10 cellular contexts compared by ENCODE assay signal in genomic region chr11:32435152-32435480, GRCh38. TPM values are rescaled to one million over a fixed set of nuclear protein-coding genes. Genes with fewer than 3 reads are reported as not detected.
DNase-seq lines count a peak whose midpoint lies in the region; ATAC-seq and TF ChIP-seq lines count a peak whose summit lies in the region.
"Had no signal": no experiment of that assay in that cellular context is flagged by ENCODE, and none has a peak within 500 bp of the region (broad histone marks: within the 10 kb centered on the region; RNA-seq: fewer than 3 reads in every experiment).

No MANE protein-coding gene starts in this region.

- H3K4me1 ChIP-seq in right atrium auricular region (peaks cover 0 to 37% of the 10 kb centered on the region in 2 donors), smooth muscle cell (ENCODE audit: low read depth) (peaks cover 18% of the 10 kb centered on the region)
- H3K4me1 ChIP-seq: pancreas had no signal

- H3K9me3 ChIP-seq in right atrium auricular region = no peaks in the 10 kb centered on the region
- H3K9me3 ChIP-seq in smooth muscle cell (replicated peaks; ENCODE audit: low read depth) = no peaks in the 10 kb centered on the region
- H3K9me3 ChIP-seq: pancreas had no signal

- 0% methylated on average over 19 of the region's 33 CpGs for WGBS in smooth muscle cell (ENCODE audit: low lambda C conversion rate)

- peaks cover 31 to 39% of the 10 kb centered on the region in 2 donors for H3K27me3 ChIP-seq in right atrium auricular region
- peaks cover 100% of the 10 kb centered on the region for H3K27me3 ChIP-seq in smooth muscle cell (ENCODE audit: low read depth)

- no peak overlapping the region for H2AFZ ChIP-seq in smooth muscle cell (ENCODE audit: low read depth)

- H3K4me3 ChIP-seq in right atrium auricular region (peak overlapping the region; percentile 35 to 61), smooth muscle cell (peak overlapping the region; percentile 26)

- ATAC-seq in GM21515 (IDR thresholded peaks at IDR 0.05; ENCODE audit: unreplicated experiment) (no peak), GM21529 (IDR thresholded peaks at IDR 0.05; ENCODE audit: unreplicated experiment) (no peak)

- H3F3A ChIP-seq in smooth muscle cell (ENCODE audit: low read depth) = no peaks in the 10 kb centered on the region

- H3K4me2 ChIP-seq in smooth muscle cell = peak overlapping the region; percentile 74

- H4K20me1 ChIP-seq in smooth muscle cell (ENCODE audit: low read depth) = no peaks in the 10 kb centered on the region

- no peak overlapping the region for H3K9ac ChIP-seq in smooth muscle cell (ENCODE audit: low read depth)

- H3K79me2 ChIP-seq in smooth muscle cell (ENCODE audit: low read depth) = no peaks in the 10 kb centered on the region

- H3K27ac ChIP-seq in right atrium auricular region (peak overlapping the region; percentile 72 to 83), smooth muscle cell (ENCODE audit: low read depth) (no peak overlapping the region)
- H3K27ac ChIP-seq: pancreas had no signal

- DNase-seq in DMS 273 (lab: John Stamatoyannopoulos, UW; ENCODE audit: unreplicated experiment) (peak; percentile 63), DMS 273 treated with DMSO at 0.1 percent for 48 hours (lab: John Stamatoyannopoulos, UW) (no peak), RPMI7951 (ENCODE audit: low read depth) (peak; percentile 39), right atrium auricular region (ENCODE audit: low spot score) (no peak), smooth muscle cell (lab: John Stamatoyannopoulos, UW; ENCODE audit: unreplicated experiment) (no peak), COR-L47 (lab: John Stamatoyannopoulos, UW) (no peak)
- DNase-seq: NCI-H1436, pancreas had no signal

- H3K36me3 ChIP-seq in right atrium auricular region = no peaks in the 10 kb centered on the region
- H3K36me3 ChIP-seq in smooth muscle cell (ENCODE audit: low read depth) = no peaks in the 10 kb centered on the region
- H3K36me3 ChIP-seq: pancreas had no signal

- TF ChIP-seq CTCF in right atrium auricular region (IDR thresholded peaks at IDR 0.05) (no peak), smooth muscle cell (IDR thresholded peaks at IDR 0.05; ENCODE audit: borderline replicate concordance, insufficient read depth, poor library complexity, severe bottlenecking) (no peak)

RNA-seq across cellular contexts. Expression of gene WT1, which starts 0.2 kb away (rescaled TPM):
- total RNA-seq in RPMI7951 (2014; rRNA removed; shearing (Covaris generic)) = 7.8 and 11.5 TPM in 2 replicates
- total RNA-seq in right atrium auricular region = 10 to 100 TPM in 1 of 2 donors, 1 to 10 TPM in 1; 8.1 to 10.6 TPM
- total RNA-seq in smooth muscle cell = not detected in 2 replicates
- not detected in 2 replicates for polyA plus RNA-seq in smooth muscle cell

Comparison
In these comparisons a context has a peak if more than half of its experiments do, and no peak if none do; other contexts are left out.
1. DNase-seq: peak in DMS 273 (single experiment) and RPMI7951 (single experiment); none in DMS 273 treated with DMSO at 0.1 percent for 48 hours (single experiment), right atrium auricular region (single experiment), smooth muscle cell (single experiment) and COR-L47 (single experiment).